8 cellular contexts compared by ENCODE assay signal in the genomic region with DNA sequence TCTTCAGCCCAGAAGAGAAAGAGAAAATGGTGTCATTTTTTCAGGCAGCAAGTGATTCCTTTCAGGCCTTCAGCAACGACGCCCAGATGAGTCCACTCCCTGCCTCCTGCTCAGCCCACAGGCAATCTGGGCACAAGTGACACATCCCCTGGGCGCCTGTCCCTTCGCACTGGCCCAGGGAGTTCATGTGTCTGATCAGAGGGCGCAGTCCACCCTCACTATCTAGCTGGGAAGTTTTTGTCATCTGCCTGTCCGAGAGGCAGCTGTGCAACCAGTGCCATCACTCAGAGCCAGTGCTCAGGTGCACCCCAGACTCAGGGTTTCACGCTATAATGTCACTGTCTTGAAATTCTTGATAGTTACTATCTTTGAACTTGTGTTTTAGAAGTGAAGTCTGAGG. TPM values are rescaled to one million over a fixed set of nuclear protein-coding genes. Genes with fewer than 3 reads are reported as not detected.
DNase-seq lines count a peak whose midpoint lies in the region; ATAC-seq and TF ChIP-seq lines count a peak whose summit lies in the region.

No MANE protein-coding gene starts in this region.

- H4K91ac ChIP-seq in neuronal stem cell (ENCODE audit: low read depth, low read length, poor library complexity), result no peak overlapping the region

- H3K79me1 ChIP-seq in neuronal stem cell (ENCODE audit: low read depth, low read length), result no peaks in the 10 kb centered on the region

- no peak overlapping the region for H3K23ac ChIP-seq in neuronal stem cell (ENCODE audit: low read depth, low read length, poor library complexity)

- H3K9me3 Mint-ChIP-seq in effector memory CD8-positive, alpha-beta T cell, result no peaks in the 10 kb centered on the region

- H3K27ac Mint-ChIP-seq in effector memory CD8-positive, alpha-beta T cell, result no peak overlapping the region

- peak overlapping the region; percentile 91 for H3K4me2 ChIP-seq in OCI-LY3 (ENCODE audit: low read length)
- no peak overlapping the region for H3K4me2 ChIP-seq in neuronal stem cell (ENCODE audit: insufficient read depth, low read length, poor library complexity, severe bottlenecking)

- H3K36me3 ChIP-seq in OCI-LY3 (replicated peaks; ENCODE audit: low read depth, low read length) (no peaks in the 10 kb centered on the region), neuronal stem cell (replicated peaks in 1 of 2; ENCODE audit: control insufficient read depth in 2 of 2, insufficient read depth in 2 of 2, low read length in 2 of 2) (no peaks in the 10 kb centered on the region)

- no peaks in the 10 kb centered on the region for H3K27me3 Mint-ChIP-seq in effector memory CD8-positive, alpha-beta T cell

- H3K9me3 ChIP-seq in OCI-LY3 (ENCODE audit: insufficient read depth, low read length) (no peaks in the 10 kb centered on the region), neuronal stem cell (replicated peaks in 1 of 2; ENCODE audit: control insufficient read depth in 2 of 2, insufficient read depth in 1 of 2, low read depth in 1 of 2, low read length in 2 of 2) (peaks cover 0 to 2% of the 10 kb centered on the region in 2 donors)

- TF ChIP-seq CTCF in C4-2B (conservative IDR thresholded peaks at IDR 0.05) (no peak), OCI-LY3 (IDR thresholded peaks at IDR 0.05; ENCODE audit: low read depth, low read length) (no peak)

- H3K9ac ChIP-seq in OCI-LY3 (ENCODE audit: low read length), result peak overlapping the region; percentile 97
- no peak overlapping the region for H3K9ac ChIP-seq in neuronal stem cell (ENCODE audit: low read depth, low read length, poor library complexity)

- no peak overlapping the region for H2BK5ac ChIP-seq in neuronal stem cell (ENCODE audit: low read length)

- WGBS in neuronal stem cell (ENCODE audit: extremely low coverage in 2 of 2, insufficient read length in 2 of 2, insufficient replicate concordance in 1 of 2), 2 donors, result no CpG with 5 or more reads among the region's 7 CpGs

- H3K18ac ChIP-seq in neuronal stem cell (ENCODE audit: low read length), result peak overlapping the region; percentile 49

- H3K27ac ChIP-seq in C4-2B (peak overlapping the region; percentile 83), OCI-LY3 (ENCODE audit: low read length) (no peak overlapping the region), neuronal stem cell (replicated peaks; ENCODE audit: low read length) (no peak overlapping the region)

- no peak overlapping the region for H3K14ac ChIP-seq in neuronal stem cell (ENCODE audit: low read length)

- H4K20me1 ChIP-seq in OCI-LY3 (ENCODE audit: insufficient read depth, low read length), result peaks cover 25% of the 10 kb centered on the region

- H2BK12ac ChIP-seq in neuronal stem cell (ENCODE audit: low read length), result no peak overlapping the region

- peak overlapping the region; percentile 83 to 84 for H3K4me3 Mint-ChIP-seq in effector memory CD8-positive, alpha-beta T cell

- ATAC-seq in effector memory CD8-positive, alpha-beta T cell (replicated peaks), result no peak
- no peak for ATAC-seq in GM21367 (IDR thresholded peaks at IDR 0.05; ENCODE audit: unreplicated experiment)
- no peak for ATAC-seq in HG02623 (IDR thresholded peaks at IDR 0.05; ENCODE audit: unreplicated experiment)

- DNase-seq in effector memory CD8-positive, alpha-beta T cell, result no peak
- no peak for DNase-seq in neuronal stem cell (ENCODE audit: low spot score)
- DNase-seq in NOMO-1 treated with DMSO at 0.1 percent for 48 hours (lab: John Stamatoyannopoulos, UW; ENCODE audit: unreplicated experiment), result no peak
- DNase-seq in stimulated activated CD4-positive, alpha-beta T cell treated with anti-CD3 and anti-CD28 coated beads, Interleukin-12 subunit alpha, Interleukin-12 subunit beta, amount 100 ng/mL, for 4 hours, result no peak

- no peaks in the 10 kb centered on the region for H3K27me3 ChIP-seq in OCI-LY3 (ENCODE audit: low read depth, low read length)
- H3K27me3 ChIP-seq in neuronal stem cell (ENCODE audit: control insufficient read depth in 3 of 3, insufficient read depth in 3 of 3, low read depth in 1 of 3, low read length in 3 of 3), result peaks cover 0 to 19% (median 12%) of the 10 kb centered on the region in 3 experiments

- H3K4ac ChIP-seq in neuronal stem cell (ENCODE audit: low read length), result no peak overlapping the region

- H3K4me3 ChIP-seq in OCI-LY3 (ENCODE audit: low read length), result peak overlapping the region; percentile 98
- H3K4me3 ChIP-seq in neuronal stem cell (ENCODE audit: low read length in 2 of 2), result peak overlapping the region in 1 of 2 donors; percentile 63

- H3K4me1 ChIP-seq in OCI-LY3 (ENCODE audit: low read length), result peaks cover 25% of the 10 kb centered on the region
- peaks cover 15 to 23% of the 10 kb centered on the region in 2 donors for H3K4me1 ChIP-seq in neuronal stem cell (ENCODE audit: control insufficient read depth in 2 of 2, insufficient read depth in 1 of 2, low read depth in 1 of 2, low read length in 2 of 2)

- peak overlapping the region; percentile 25 for H2AK5ac ChIP-seq in neuronal stem cell (ENCODE audit: low read depth, low read length)

- H4K8ac ChIP-seq in neuronal stem cell (ENCODE audit: low read depth, low read length), result no peak overlapping the region

- peaks cover 35% of the 10 kb centered on the region for H3K79me2 ChIP-seq in OCI-LY3 (ENCODE audit: low read length)

- H3K36me3 Mint-ChIP-seq in effector memory CD8-positive, alpha-beta T cell (ENCODE audit: insufficient read depth), result peaks cover 17% of the 10 kb centered on the region

- H2AFZ ChIP-seq in OCI-LY3 (ENCODE audit: low read depth, low read length) (no peak overlapping the region), neuronal stem cell (ENCODE audit: low read length) (peak overlapping the region; percentile 85)

- no peak overlapping the region for H2BK120ac ChIP-seq in neuronal stem cell (ENCODE audit: low read depth, low read length)

- no peak overlapping the region for H2BK15ac ChIP-seq in neuronal stem cell (ENCODE audit: low read length)

- H3K4me1 Mint-ChIP-seq in effector memory CD8-positive, alpha-beta T cell (ENCODE audit: low read depth in 2 of 2), result peaks cover 12 to 14% of the 10 kb centered on the region in 2 donors

RNA-seq across cellular contexts. Expression of a gene that starts 1.4 kb away (rescaled TPM):
- polyA plus RNA-seq in neuronal stem cell (2013, experiment 1 of 2), result 0.08 TPM
- 0.11 TPM for polyA plus RNA-seq in neuronal stem cell (2013, experiment 2 of 2)
